In genomic region chr14:23186913-23187654, GRCh38 we compare ENCODE assay signal across 9 cellular contexts. TPM values are rescaled to one million over a fixed set of nuclear protein-coding genes. Genes with fewer than 3 reads are reported as not detected.
DNase-seq lines count a peak whose midpoint lies in the region; ATAC-seq and TF ChIP-seq lines count a peak whose summit lies in the region.
"Had no signal": no experiment of that assay in that cellular context is flagged by ENCODE, and none has a peak within 500 bp of the region (broad histone marks: within the 10 kb centered on the region; RNA-seq: fewer than 3 reads in every experiment).

No MANE protein-coding gene starts in this region.

- H3K27me3 ChIP-seq in SU-DHL-6 (ENCODE audit: low read length) (peaks cover 2% of the 10 kb centered on the region; the same call in 1 of the 2 replicates), neural progenitor cell (no peaks in the 10 kb centered on the region)

- peaks cover 5% of the 10 kb centered on the region for H3K4me1 ChIP-seq in neural progenitor cell

- no peaks in the 10 kb centered on the region for H3K9me3 Mint-ChIP-seq in activated naive CD4-positive, alpha-beta T cell treated with anti-CD3 and anti-CD28 coated beads, Interleukin-2, amount 10 ng/mL, durations not matched to agents 7 days and 5 days
- no peaks in the 10 kb centered on the region for H3K9me3 Mint-ChIP-seq in neural progenitor cell
- H3K9me3 Mint-ChIP-seq: activated naive CD4-positive, alpha-beta T cell treated with anti-CD3 and anti-CD28 coated beads, Interleukin-2, amount 50 U/mL, for 24 hours had no signal

- H3K36me3 Mint-ChIP-seq in activated naive CD4-positive, alpha-beta T cell treated with anti-CD3 and anti-CD28 coated beads, Interleukin-2, amount 10 ng/mL, durations not matched to agents 7 days and 5 days = no peaks in the 10 kb centered on the region
- no peaks in the 10 kb centered on the region for H3K36me3 Mint-ChIP-seq in neural progenitor cell
- H3K36me3 Mint-ChIP-seq: activated naive CD4-positive, alpha-beta T cell treated with anti-CD3 and anti-CD28 coated beads, Interleukin-2, amount 50 U/mL, for 24 hours had no signal

- H3K27ac ChIP-seq in SU-DHL-6 (ENCODE audit: low read depth, low read length) (no peak overlapping the region), neural progenitor cell (no peak overlapping the region)

- no peak overlapping the region for H3K4me3 ChIP-seq in SU-DHL-6 (ENCODE audit: insufficient read depth, low read length, poor library complexity, severe bottlenecking)
- no peak overlapping the region for H3K4me3 ChIP-seq in neural progenitor cell

- H3K4me3 Mint-ChIP-seq in activated naive CD4-positive, alpha-beta T cell treated with anti-CD3 and anti-CD28 coated beads, Interleukin-2, amount 10 ng/mL, durations not matched to agents 7 days and 5 days = no peak overlapping the region
- H3K4me3 Mint-ChIP-seq in neural progenitor cell = no peak overlapping the region
- H3K4me3 Mint-ChIP-seq: activated naive CD4-positive, alpha-beta T cell treated with anti-CD3 and anti-CD28 coated beads, Interleukin-2, amount 50 U/mL, for 24 hours had no signal

- H3K4me1 Mint-ChIP-seq in activated naive CD4-positive, alpha-beta T cell treated with anti-CD3 and anti-CD28 coated beads, Interleukin-2, amount 10 ng/mL, durations not matched to agents 7 days and 5 days = no peaks in the 10 kb centered on the region
- H3K4me1 Mint-ChIP-seq in neural progenitor cell = peaks cover 23% of the 10 kb centered on the region

- CTCF ChIA-PET in activated naive CD4-positive, alpha-beta T cell treated with anti-CD3 and anti-CD28 coated beads, Interleukin-2, amount 10 ng/mL, durations not matched to agents 7 days and 5 days (lab: Charles Lee) = interaction anchor here (0.5 to 12.1 kb wide), 22 partner anchors 8 to 699 kb away, joined by 3 to 264 read pairs (median 4); partner anchors contain the start of gene CEBPE

- no peaks in the 10 kb centered on the region for H3K79me2 ChIP-seq in SU-DHL-6 (ENCODE audit: insufficient read depth, low read length)
- H3K79me2 ChIP-seq in neural progenitor cell (ENCODE audit: low read depth) = peaks cover 8% of the 10 kb centered on the region

- H3K27me3 Mint-ChIP-seq in activated naive CD4-positive, alpha-beta T cell treated with anti-CD3 and anti-CD28 coated beads, Interleukin-2, amount 10 ng/mL, durations not matched to agents 7 days and 5 days = peaks cover 14% of the 10 kb centered on the region
- H3K27me3 Mint-ChIP-seq in neural progenitor cell (ENCODE audit: insufficient read depth, low read depth) = no peaks in the 10 kb centered on the region
- H3K27me3 Mint-ChIP-seq: activated naive CD4-positive, alpha-beta T cell treated with anti-CD3 and anti-CD28 coated beads, Interleukin-2, amount 50 U/mL, for 24 hours had no signal

- H3K4me2 ChIP-seq in SU-DHL-6 (ENCODE audit: low read depth, low read length, poor library complexity, severe bottlenecking) (no peak overlapping the region), neural progenitor cell (no peak overlapping the region)

- ATAC-seq in GM21528 (IDR thresholded peaks at IDR 0.05; ENCODE audit: low FRiP score, unreplicated experiment) = no peak

- H3K9ac ChIP-seq in SU-DHL-6 (ENCODE audit: low read length) (no peak overlapping the region), neural progenitor cell (no peak overlapping the region)

- TF ChIP-seq CTCF in SU-DHL-6 (IDR thresholded peaks at IDR 0.05; ENCODE audit: insufficient read depth, low read length, poor library complexity, severe bottlenecking) (peak; percentile 44), neural progenitor cell (IDR thresholded peaks at IDR 0.05) (peak; percentile 79)

- peak; percentile 51 for DNase-seq in activated naive CD4-positive, alpha-beta T cell treated with anti-CD3 and anti-CD28 coated beads, Interleukin-2, amount 10 ng/mL, durations not matched to agents 7 days and 5 days
- DNase-seq in activated naive CD4-positive, alpha-beta T cell treated with anti-CD3 and anti-CD28 coated beads, Interleukin-2, amount 50 U/mL, for 16 hours = no peak
- DNase-seq in MV-4-11 (lab: John Stamatoyannopoulos, UW) (peak; percentile 59), fibroblast of gingiva (ENCODE audit: low read depth) (peak; percentile 59), neural progenitor cell (ENCODE audit: low spot score) (peak; percentile 63)
- DNase-seq in activated T-cell treated with anti-CD3 and anti-CD28 coated beads, Interleukin-2, amount 50 U/mL, for 1 hour = no peak

- H4K20me1 ChIP-seq in SU-DHL-6 (ENCODE audit: low read depth, low read length) = no peaks in the 10 kb centered on the region
- no peaks in the 10 kb centered on the region for H4K20me1 ChIP-seq in neural progenitor cell (ENCODE audit: low read depth)

- H3K27ac Mint-ChIP-seq in activated naive CD4-positive, alpha-beta T cell treated with anti-CD3 and anti-CD28 coated beads, Interleukin-2, amount 10 ng/mL, durations not matched to agents 7 days and 5 days = no peak overlapping the region
- H3K27ac Mint-ChIP-seq in neural progenitor cell = no peak overlapping the region
- H3K27ac Mint-ChIP-seq: activated naive CD4-positive, alpha-beta T cell treated with anti-CD3 and anti-CD28 coated beads, Interleukin-2, amount 50 U/mL, for 24 hours had no signal

- no peaks in the 10 kb centered on the region for H3F3A ChIP-seq in SU-DHL-6 (ENCODE audit: insufficient read depth)
- peaks cover 32% of the 10 kb centered on the region for H3F3A ChIP-seq in neural progenitor cell (ENCODE audit: low read depth)

- H3K36me3 ChIP-seq in SU-DHL-6 (ENCODE audit: low read length) (no peaks in the 10 kb centered on the region), neural progenitor cell (no peaks in the 10 kb centered on the region)

- H3K9me3 ChIP-seq in SU-DHL-6 (ENCODE audit: insufficient read depth, low read length) (no peaks in the 10 kb centered on the region), neural progenitor cell (ENCODE audit: low read depth) (no peaks in the 10 kb centered on the region)

- H3K9me2 ChIP-seq in SU-DHL-6 (replicated peaks; ENCODE audit: insufficient read depth, low read length) = no peaks in the 10 kb centered on the region

- H2AFZ ChIP-seq in SU-DHL-6 (ENCODE audit: low read depth, low read length, severe bottlenecking) (no peak overlapping the region), neural progenitor cell (replicated peaks) (peak overlapping the region; percentile 67)

RNA-seq across cellular contexts. Expression of gene SLC7A8, which starts 3.6 kb away (rescaled TPM):
- total RNA-seq in neural progenitor cell (ENCODE audit: low replicate concordance) = 56.5 and 83.7 TPM in 2 replicates

RNA-seq across cellular contexts. Expression of gene RNF212B, which starts 50.7 kb away (rescaled TPM):
- 0.50 TPM in 1 of 2 replicates, not detected in the other for total RNA-seq in neural progenitor cell (ENCODE audit: low replicate concordance)

Comparison
In these comparisons a context has a peak if more than half of its experiments do, and no peak if none do; other contexts are left out.
1. DNase-seq: peak in activated naive CD4-positive, alpha-beta T cell treated with anti-CD3 and anti-CD28 coated beads, Interleukin-2, amount 10 ng/mL, durations not matched to agents 7 days and 5 days (single experiment), MV-4-11 (single experiment), fibroblast of gingiva (single experiment) and neural progenitor cell (single experiment); none in activated naive CD4-positive, alpha-beta T cell treated with anti-CD3 and anti-CD28 coated beads, Interleukin-2, amount 50 U/mL, for 16 hours (single experiment) and activated T-cell treated with anti-CD3 and anti-CD28 coated beads, Interleukin-2, amount 50 U/mL, for 1 hour (single experiment).